In genomic region chr10:124461642-124462347, GRCh38 we compare ENCODE assay signal across 1 cellular context.
TF ChIP-seq lines count a peak whose summit lies in the region.

LHPP (plus strand) TSS chr10:124461823; CDS start chr10:124461863, 40 bp downstream.

TF ChIP-seq in K562, 482 proteins besides CTCF, POLR2A, EP300 and RAD21 (continued from another document and continues in another):
- TF ChIP-seq BRF1 (IDR thresholded peaks at IDR 0.05; ENCODE audit: borderline replicate concordance, extremely low read depth, insufficient read length) (no peak), ERF (CRISPR knock-in tag; IDR thresholded peaks at IDR 0.05) (no peak), ETS2 (tag; IDR thresholded peaks at IDR 0.05; ENCODE audit: borderline replicate concordance, poor library complexity, severe bottlenecking) (no peak), TAF15 (IDR thresholded peaks at IDR 0.05; ENCODE audit: low read depth, low read length) (no peak), SIN3A (IDR thresholded peaks at IDR 0.05; ENCODE audit: borderline replicate concordance in 2 of 2, control insufficient read depth in 1 of 2, low read depth in 2 of 2, low read length in 2 of 2) (no peak), NR1H2 (CRISPR knock-in tag; IDR thresholded peaks at IDR 0.05) (no peak), TBP (optimal IDR thresholded peaks at IDR 0.05; ENCODE audit: low read depth, low read length) (no peak), ZFP91 (CRISPR knock-in tag; IDR thresholded peaks at IDR 0.05) (no peak), EGR1 (conservative IDR thresholded peaks at IDR 0.05) (no peak), RB1 (IDR thresholded peaks at IDR 0.05; ENCODE audit: low read depth) (peak; percentile 84; the same call in 1 of the 2 replicates), MAX (CRISPR knock-in tag; IDR thresholded peaks at IDR 0.05) (no peak), GTF2B (IDR thresholded peaks at IDR 0.05; ENCODE audit: extremely low read depth, insufficient read length) (no peak), ZNF175 (CRISPR knock-in tag; IDR thresholded peaks at IDR 0.05; ENCODE audit: low read depth) (no peak), AFF1 (IDR thresholded peaks at IDR 0.05; ENCODE audit: low read depth in 1 of 2, partially characterized antibody in 2 of 2) (no peak), ZNF77 (CRISPR knock-in tag; IDR thresholded peaks at IDR 0.05) (no peak), BCL6 (CRISPR knock-in tag; IDR thresholded peaks at IDR 0.05) (no peak), HDAC2 (IDR thresholded peaks at IDR 0.05) (no peak), FOXK1 (CRISPR knock-in tag; IDR thresholded peaks at IDR 0.05; ENCODE audit: borderline replicate concordance) (no peak), ETV5 (CRISPR knock-in tag; IDR thresholded peaks at IDR 0.05; ENCODE audit: low read depth) (no peak), KLF16 (IDR thresholded peaks at IDR 0.05) (no peak), ARNT (IDR thresholded peaks at IDR 0.05) (no peak), TEAD4 (IDR thresholded peaks at IDR 0.05; ENCODE audit: low read length) (no peak), TEAD4 (CRISPR knock-in tag; IDR thresholded peaks at IDR 0.05; ENCODE audit: borderline replicate concordance) (no peak), MITF (IDR thresholded peaks at IDR 0.05) (no peak), KDM4B (IDR thresholded peaks at IDR 0.05; ENCODE audit: borderline replicate concordance in 2 of 2, low read depth in 1 of 2) (no peak), NCOA6 (IDR thresholded peaks at IDR 0.05) (peak; percentile 85), CREB5 (CRISPR knock-in tag; IDR thresholded peaks at IDR 0.05) (no peak), PHF20 (IDR thresholded peaks at IDR 0.05; ENCODE audit: partially characterized antibody) (peak; percentile 86), STAT6 (CRISPR knock-in tag; IDR thresholded peaks at IDR 0.05) (no peak), KDM2B (CRISPR knock-in tag; IDR thresholded peaks at IDR 0.05) (no peak), GABPA (tag; conservative IDR thresholded peaks at IDR 0.05; ENCODE audit: low read depth) (0 out of 2 replicates have a peak, but pooled peaks have one; percentile 23), ZBTB8A (IDR thresholded peaks at IDR 0.05; ENCODE audit: partially characterized antibody) (no peak), ZNF436 (CRISPR knock-in tag; IDR thresholded peaks at IDR 0.05) (no peak), FOXJ3 (CRISPR knock-in tag; IDR thresholded peaks at IDR 0.05) (no peak), SRF (CRISPR knock-in tag; IDR thresholded peaks at IDR 0.05) (no peak), E2F4 (CRISPR knock-in tag; IDR thresholded peaks at IDR 0.05; ENCODE audit: low read depth) (no peak), PRMT5 (CRISPR knock-in tag; IDR thresholded peaks at IDR 0.05) (no peak), ZNF696 (CRISPR knock-in tag; conservative IDR thresholded peaks at IDR 0.05) (no peak), CHD2 (IDR thresholded peaks at IDR 0.05; ENCODE audit: low read depth, low read length) (no peak), CBX2 (IDR thresholded peaks at IDR 0.05; ENCODE audit: insufficient read depth, low read length, poor library complexity, severe bottlenecking) (no peak), KLF13 (tag; IDR thresholded peaks at IDR 0.05; ENCODE audit: borderline replicate concordance, low read depth) (no peak), ZBTB17 (CRISPR knock-in tag; IDR thresholded peaks at IDR 0.05) (peak; percentile 86), HES1 (IDR thresholded peaks at IDR 0.05; ENCODE audit: low read depth) (no peak), ZNF695 (CRISPR knock-in tag; IDR thresholded peaks at IDR 0.05) (no peak), IRF2 (CRISPR knock-in tag; IDR thresholded peaks at IDR 0.05) (no peak), E2F5 (CRISPR knock-in tag; IDR thresholded peaks at IDR 0.05) (no peak), ZNF699 (CRISPR knock-in tag; IDR thresholded peaks at IDR 0.05; ENCODE audit: insufficient replicate concordance) (no peak), FIP1L1 (IDR thresholded peaks at IDR 0.05; ENCODE audit: low read depth, low read length, poor library complexity, severe bottlenecking) (no peak), SMARCA4 (IDR thresholded peaks at IDR 0.05) (no peak), CEBPZ (IDR thresholded peaks at IDR 0.05; ENCODE audit: borderline replicate concordance, low read depth, low read length) (no peak), SAFB (IDR thresholded peaks at IDR 0.05; ENCODE audit: borderline replicate concordance, low read depth, low read length) (no peak), TGIF2 (CRISPR knock-in tag; IDR thresholded peaks at IDR 0.05) (no peak)
